12 cellular contexts compared by ENCODE assay signal in genomic region chr18:76977681-76978234, GRCh38.
DNase-seq lines count a peak whose midpoint lies in the region; ATAC-seq and TF ChIP-seq lines count a peak whose summit lies in the region.
"Had no signal": no experiment of that assay in that cellular context is flagged by ENCODE, and none has a peak within 500 bp of the region (broad histone marks: within the 10 kb centered on the region; RNA-seq: fewer than 3 reads in every experiment).

No MANE protein-coding gene starts in this region.

- DNase-seq in NCI-H1092 (lab: John Stamatoyannopoulos, UW) (peak; percentile 47), NCI-H526 treated with DMSO at 0.1 percent for 48 hours (lab: John Stamatoyannopoulos, UW) (peak; percentile 32), dorsolateral prefrontal cortex (no peak), NCI-H2081 treated with DMSO at 0.1 percent for 48 hours (lab: John Stamatoyannopoulos, UW) (no peak)
- peak; percentile 13 for DNase-seq in stimulated activated CD8-positive, alpha-beta memory T cell treated with anti-CD3 and anti-CD28 coated beads, Interleukin-4, amount 100 ng/mL, for 48 hours
- DNase-seq: NCI-H774; stimulated activated CD4-positive, alpha-beta T cell treated with anti-CD3 and anti-CD28 coated beads, Interleukin-1b, Interleukin-23, amount 100 ng/mL, for 48 hours; substantia nigra; SW 1271 had no signal

- ATAC-seq in GM21528 (IDR thresholded peaks at IDR 0.05; ENCODE audit: low FRiP score, unreplicated experiment) (no peak), HG02642 (IDR thresholded peaks at IDR 0.05; ENCODE audit: poor library complexity, unreplicated experiment) (no peak)
- ATAC-seq: right lobe of liver had no signal

- no peaks in the 10 kb centered on the region for H3K27me3 ChIP-seq in dorsolateral prefrontal cortex
- H3K27me3 ChIP-seq: right lobe of liver had no signal

- H3K27ac ChIP-seq in dorsolateral prefrontal cortex = peak overlapping the region in 45 of 59 donors; percentile 10 to 93 (median 69)
- H3K27ac ChIP-seq: right lobe of liver had no signal

- no peak for TF ChIP-seq CTCF in dorsolateral prefrontal cortex (IDR thresholded peaks at IDR 0.05 in 54 of 56, conservative IDR thresholded peaks at IDR 0.05 in 2 of 56; ENCODE audit: low read depth in 1 of 56, partially characterized antibody in 56 of 56)

- H3K4me3 ChIP-seq in dorsolateral prefrontal cortex = no peak overlapping the region
- H3K4me3 ChIP-seq: right lobe of liver had no signal

- intact Hi-C loops in dorsolateral prefrontal cortex (cut with DNase I) = loop anchor here in 1 of 2 donors (2.0 kb wide), 1 partner anchor 53 kb away; no protein-coding TSS in a partner anchor

Comparison
In these comparisons a context has a peak if more than half of its experiments do, and no peak if none do; other contexts are left out.
1. DNase-seq: peak in NCI-H1092 (single experiment), NCI-H526 treated with DMSO at 0.1 percent for 48 hours (single experiment) and stimulated activated CD8-positive, alpha-beta memory T cell treated with anti-CD3 and anti-CD28 coated beads, Interleukin-4, amount 100 ng/mL, for 48 hours (single experiment); none in dorsolateral prefrontal cortex (0 of 10) and NCI-H2081 treated with DMSO at 0.1 percent for 48 hours (single experiment).